8 cellular contexts compared by ENCODE assay signal in the genomic region with DNA sequence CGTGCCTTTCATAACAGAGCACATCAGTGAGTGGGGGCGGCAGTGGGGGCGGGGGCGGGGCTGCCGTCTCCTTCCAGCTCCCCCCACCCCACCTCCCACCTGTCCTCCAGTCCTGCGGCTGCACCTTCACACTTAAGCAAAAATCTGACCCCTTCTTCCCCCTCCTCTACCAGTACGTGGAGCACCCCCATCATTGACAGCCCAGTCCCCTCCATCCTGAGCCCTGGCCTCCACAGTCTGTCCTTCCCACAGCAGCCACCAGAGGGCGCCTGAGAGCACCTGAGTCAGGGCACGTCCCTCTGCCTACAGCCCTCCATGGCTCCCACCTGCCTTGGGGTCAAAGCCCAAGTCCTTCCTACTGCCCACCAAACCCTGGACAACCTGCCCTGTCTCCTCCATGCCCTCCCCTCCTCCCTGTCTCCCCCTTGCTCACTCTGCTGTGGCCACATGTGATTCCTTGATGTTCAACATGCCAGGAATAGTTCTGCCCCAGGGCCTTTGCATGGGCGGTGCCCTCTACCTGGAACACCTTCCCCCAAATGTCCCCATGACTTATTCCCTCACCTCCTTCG. TPM values are rescaled to one million over a fixed set of nuclear protein-coding genes. Genes with fewer than 3 reads are reported as not detected.
DNase-seq lines count a peak whose midpoint lies in the region; ATAC-seq and TF ChIP-seq lines count a peak whose summit lies in the region.

No MANE protein-coding gene starts in this region.

- H3K27me3 Mint-ChIP-seq in activated T-helper 1 cell treated with anti-CD3 and anti-CD28 coated beads, Interleukin-12 subunit alpha, Interleukin-12 subunit beta, Interleukin-2, Interleukin-4 antibody, amounts not matched to agents 30 ng/mL and 10 ng/mL and 1 ng/mL, durations not matched to agents 14 hours and 24 hours and 36 hours (ENCODE audit: insufficient read depth): no peaks in the 10 kb centered on the region

- peak overlapping the region; percentile 32 for H3K4me3 Mint-ChIP-seq in activated T-helper 1 cell treated with anti-CD3 and anti-CD28 coated beads, Interleukin-12 subunit alpha, Interleukin-12 subunit beta, Interleukin-2, Interleukin-4 antibody, amounts not matched to agents 30 ng/mL and 10 ng/mL and 1 ng/mL, durations not matched to agents 14 hours and 24 hours and 36 hours

- intact Hi-C loops in activated T-helper 1 cell treated with anti-CD3 and anti-CD28 coated beads, Interleukin-12 subunit alpha, Interleukin-12 subunit beta, Interleukin-2, Interleukin-4 antibody, amounts not matched to agents 30 ng/mL and 10 ng/mL and 1 ng/mL, durations not matched to agents 14 hours and 24 hours and 36 hours (cut with micrococcal nuclease): no loop called here
- intact Hi-C loops in heart right ventricle (cut with DNase I): no loop called here

- H3K36me3 ChIP-seq in Peyer's patch (no peaks in the 10 kb centered on the region), heart right ventricle (no peaks in the 10 kb centered on the region)

- DNase-seq in NCI-H1436 (lab: John Stamatoyannopoulos, UW) (peak; percentile 16), NCI-H1436 treated with DMSO at 0.1 percent for 48 hours (lab: John Stamatoyannopoulos, UW) (no peak), Peyer's patch (peak; percentile 45 to 68 (median 66)), heart right ventricle (peak in 1 of 2 donors; percentile 56), cerebellum (ENCODE audit: low spot score) (no peak)
- DNase-seq in activated T-helper 1 cell treated with anti-CD3 and anti-CD28 coated beads, Interleukin-12 subunit alpha, Interleukin-12 subunit beta, Interleukin-2, Interleukin-4 antibody, amounts not matched to agents 30 ng/mL and 10 ng/mL and 1 ng/mL, durations not matched to agents 14 hours and 24 hours and 36 hours (ENCODE audit: low spot score): peak; percentile 63
- DNase-seq in stimulated activated CD4-positive, alpha-beta T cell treated with anti-CD3 and anti-CD28 coated beads, Interleukin-12 subunit alpha, Interleukin-12 subunit beta, amount 100 ng/mL, for 24 hours (ENCODE audit: low read depth in 2 of 2): peak; percentile 43 to 74

- no peak overlapping the region for H3K27ac ChIP-seq in Peyer's patch
- no peak overlapping the region for H3K27ac ChIP-seq in heart right ventricle

- peak overlapping the region; percentile 40 for H3K27ac Mint-ChIP-seq in activated T-helper 1 cell treated with anti-CD3 and anti-CD28 coated beads, Interleukin-12 subunit alpha, Interleukin-12 subunit beta, Interleukin-2, Interleukin-4 antibody, amounts not matched to agents 30 ng/mL and 10 ng/mL and 1 ng/mL, durations not matched to agents 14 hours and 24 hours and 36 hours

- H3K4me1 ChIP-seq in Peyer's patch (peaks cover 0 to 8% (median 0%) of the 10 kb centered on the region in 4 donors), heart right ventricle (peaks cover 0 to 11% (median 0%) of the 10 kb centered on the region in 9 donors)

- no peak for TF ChIP-seq POLR2A in Peyer's patch (IDR thresholded peaks at IDR 0.05)

- no peak overlapping the region for H3K4me3 ChIP-seq in Peyer's patch
- no peak overlapping the region for H3K4me3 ChIP-seq in heart right ventricle

- no peaks in the 10 kb centered on the region for H3K9me3 ChIP-seq in Peyer's patch
- H3K9me3 ChIP-seq in heart right ventricle: no peaks in the 10 kb centered on the region

- H3K27me3 ChIP-seq in Peyer's patch: no peaks in the 10 kb centered on the region
- H3K27me3 ChIP-seq in heart right ventricle: peaks cover 0 to 64% (median 38%) of the 10 kb centered on the region in 7 donors

- peak in 3 of 8 donors; percentile 39 to 55 (median 47) for ATAC-seq in heart right ventricle
- ATAC-seq in HG03280 (IDR thresholded peaks at IDR 0.05; ENCODE audit: unreplicated experiment): no peak

- no peaks in the 10 kb centered on the region for H3K9me3 Mint-ChIP-seq in activated T-helper 1 cell treated with anti-CD3 and anti-CD28 coated beads, Interleukin-12 subunit alpha, Interleukin-12 subunit beta, Interleukin-2, Interleukin-4 antibody, amounts not matched to agents 30 ng/mL and 10 ng/mL and 1 ng/mL, durations not matched to agents 14 hours and 24 hours and 36 hours

- H3K4me1 Mint-ChIP-seq in activated T-helper 1 cell treated with anti-CD3 and anti-CD28 coated beads, Interleukin-12 subunit alpha, Interleukin-12 subunit beta, Interleukin-2, Interleukin-4 antibody, amounts not matched to agents 30 ng/mL and 10 ng/mL and 1 ng/mL, durations not matched to agents 14 hours and 24 hours and 36 hours (ENCODE audit: low read depth): peaks cover 5% of the 10 kb centered on the region

- peak in 5 of 6 experiments; percentile 31 to 58 (median 49) for TF ChIP-seq CTCF in Peyer's patch (IDR thresholded peaks at IDR 0.05)
- TF ChIP-seq CTCF in heart right ventricle (IDR thresholded peaks at IDR 0.05): peak in 8 of 9 donors; percentile 24 to 67 (median 39)

- H3K36me3 Mint-ChIP-seq in activated T-helper 1 cell treated with anti-CD3 and anti-CD28 coated beads, Interleukin-12 subunit alpha, Interleukin-12 subunit beta, Interleukin-2, Interleukin-4 antibody, amounts not matched to agents 30 ng/mL and 10 ng/mL and 1 ng/mL, durations not matched to agents 14 hours and 24 hours and 36 hours (ENCODE audit: low read depth): peaks cover 6% of the 10 kb centered on the region

- WGBS in heart right ventricle, 2 donors: 36 to 38% methylated on average over 11 of the region's 11 CpGs

RNA-seq across cellular contexts. Expression of a gene that starts 4.0 kb away (rescaled TPM):
- total RNA-seq in Peyer's patch (10 to 100 TPM in 1 of 4 donors, 1 to 10 TPM in 2, not detected in 1; 1.4 to 12.4 (median 1.9) TPM), heart right ventricle (1 to 10 TPM in 2 of 10 donors, under 1 TPM in 4, not detected in 4; 0.49 to 2.2 (median 0.81) TPM), cerebellum (0.36 TPM)
- 43.3 and 49.7 TPM in 2 replicates for total RNA-seq in activated T-helper 1 cell treated with anti-CD3 and anti-CD28 coated beads, Interleukin-12 subunit alpha, Interleukin-12 subunit beta, Interleukin-2, Interleukin-4 antibody, amounts not matched to agents 30 ng/mL and 10 ng/mL and 1 ng/mL, durations not matched to agents 14 hours and 24 hours and 36 hours
- polyA plus RNA-seq in heart right ventricle: 1 to 10 TPM in 1 of 2 donors, under 1 TPM in 1; 0.73 to 2.4 TPM

RNA-seq across cellular contexts. Expression of a gene that starts 13.5 kb away (rescaled TPM):
- total RNA-seq in Peyer's patch: 10 to 100 TPM in 3 of 4 donors, 1 to 10 TPM in 1; 8.9 to 33.8 (median 24.1) TPM
- 36.8 and 40.6 TPM in 2 replicates for total RNA-seq in activated T-helper 1 cell treated with anti-CD3 and anti-CD28 coated beads, Interleukin-12 subunit alpha, Interleukin-12 subunit beta, Interleukin-2, Interleukin-4 antibody, amounts not matched to agents 30 ng/mL and 10 ng/mL and 1 ng/mL, durations not matched to agents 14 hours and 24 hours and 36 hours
- 10 to 100 TPM in 6 of 10 donors, 1 to 10 TPM in 4; 7.9 to 11.9 (median 10.4) TPM for total RNA-seq in heart right ventricle
- 10 to 100 TPM; 29.2 to 32.8 TPM for polyA plus RNA-seq in heart right ventricle
- 12.9 TPM for total RNA-seq in cerebellum

RNA-seq across cellular contexts. Expression of a gene that starts 45.7 kb away (rescaled TPM):
- 10 to 100 TPM in 3 of 4 donors, not detected in 1; 21.3 to 27.7 (median 21.9) TPM for total RNA-seq in Peyer's patch
- not detected in 2 replicates for total RNA-seq in activated T-helper 1 cell treated with anti-CD3 and anti-CD28 coated beads, Interleukin-12 subunit alpha, Interleukin-12 subunit beta, Interleukin-2, Interleukin-4 antibody, amounts not matched to agents 30 ng/mL and 10 ng/mL and 1 ng/mL, durations not matched to agents 14 hours and 24 hours and 36 hours
- total RNA-seq in heart right ventricle: under 1 TPM in 3 of 10 donors, not detected in 7; 0.17 to 0.37 (median 0.30) TPM
- under 1 TPM in 1 of 2 donors, not detected in 1; 0.03 TPM for polyA plus RNA-seq in heart right ventricle
- 10.1 TPM for total RNA-seq in cerebellum

RNA-seq across cellular contexts. Expression of a gene that starts 50.9 kb away (rescaled TPM):
- 1 to 10 TPM in 3 of 4 donors, under 1 TPM in 1; 0.83 to 3.9 (median 1.6) TPM for total RNA-seq in Peyer's patch
- 0.49 and 0.54 TPM in 2 replicates for total RNA-seq in activated T-helper 1 cell treated with anti-CD3 and anti-CD28 coated beads, Interleukin-12 subunit alpha, Interleukin-12 subunit beta, Interleukin-2, Interleukin-4 antibody, amounts not matched to agents 30 ng/mL and 10 ng/mL and 1 ng/mL, durations not matched to agents 14 hours and 24 hours and 36 hours
- total RNA-seq in heart right ventricle: 1 to 10 TPM in 1 of 10 donors, under 1 TPM in 9; 0.12 to 1.0 (median 0.29) TPM
- under 1 TPM; 0.14 to 0.66 TPM for polyA plus RNA-seq in heart right ventricle
- 1.7 TPM for total RNA-seq in cerebellum

RNA-seq across cellular contexts. Expression of a gene that starts 51.0 kb away (rescaled TPM):
- total RNA-seq in Peyer's patch (100 to 1,000 TPM in 1 of 4 donors, 10 to 100 TPM in 3; 55.3 to 115 (median 84.9) TPM), heart right ventricle (10 to 100 TPM in 8 of 10 donors, 1 to 10 TPM in 2; 7.9 to 14.6 (median 11.9) TPM), cerebellum (7.9 TPM)
- total RNA-seq in activated T-helper 1 cell treated with anti-CD3 and anti-CD28 coated beads, Interleukin-12 subunit alpha, Interleukin-12 subunit beta, Interleukin-2, Interleukin-4 antibody, amounts not matched to agents 30 ng/mL and 10 ng/mL and 1 ng/mL, durations not matched to agents 14 hours and 24 hours and 36 hours: 42.6 and 46.4 TPM in 2 replicates
- polyA plus RNA-seq in heart right ventricle: 10 to 100 TPM; 24.1 to 26.9 TPM

Comparison
In these comparisons a context has a peak if more than half of its experiments do, and no peak if none do; other contexts are left out.
1. DNase-seq: peak in NCI-H1436 (single experiment), Peyer's patch (3 of 3), activated T-helper 1 cell treated with anti-CD3 and anti-CD28 coated beads, Interleukin-12 subunit alpha, Interleukin-12 subunit beta, Interleukin-2, Interleukin-4 antibody, amounts not matched to agents 30 ng/mL and 10 ng/mL and 1 ng/mL, durations not matched to agents 14 hours and 24 hours and 36 hours (single experiment) and stimulated activated CD4-positive, alpha-beta T cell treated with anti-CD3 and anti-CD28 coated beads, Interleukin-12 subunit alpha, Interleukin-12 subunit beta, amount 100 ng/mL, for 24 hours (2 of 2); none in NCI-H1436 treated with DMSO at 0.1 percent for 48 hours (single experiment) and cerebellum (single experiment).